Comparison of ENCODE assay signal across 4 cellular contexts in genomic region chr16:46677943-46678342, GRCh38. TPM values are rescaled to one million over a fixed set of nuclear protein-coding genes. Genes with fewer than 3 reads are reported as not detected.
A peak's percentile ranks its signal among the peaks of the same experiment; 100 is the strongest.
DNase-seq lines count a peak whose midpoint lies in the region; ATAC-seq, FAIRE-seq and TF ChIP-seq lines count a peak whose summit lies in the region.
"Not testable (repeated sequence)": the region's sequence is repeated elsewhere in the genome, so short reads cannot be mapped to it uniquely, and the experiment has no call there.

No MANE protein-coding gene starts in this region.

- in situ Hi-C loops in GM12878 (cut with MboI), result not testable (repeated sequence)

- RAD21 ChIA-PET in GM12878 (lab: Charles Lee; ENCODE audit: unreplicated experiment), result interaction anchor here (1.0 to 1.2 kb wide), 2 partner anchors 122 to 131 kb away, joined by 3 to 4 read pairs; no protein-coding TSS in a partner anchor

- not testable (repeated sequence) for H3K9ac ChIP-seq in GM12878 (ENCODE audit: control insufficient read depth, insufficient read depth, low read length)

- H3K4me3 ChIP-seq in OCI-LY7 (ENCODE audit: low read depth, low read length, poor library complexity, severe bottlenecking); GM12878: not testable (repeated sequence)

- not testable (repeated sequence) for H3K9me2 ChIP-seq in OCI-LY7 (ENCODE audit: insufficient read depth, low read length)

- H2AFZ ChIP-seq in OCI-LY7 (ENCODE audit: low read length); GM12878 (ENCODE audit: control insufficient read depth, low read depth, low read length): not testable (repeated sequence)

- SMC1A ChIA-PET in GM12878 (lab: Charles Lee; ENCODE audit: uncharacterized antibody, unreplicated experiment), result interaction anchor here (0.6 to 5.4 kb wide), 6 partner anchors 14 to 236 kb away, joined by 3 to 70 read pairs (median 3); no protein-coding TSS in a partner anchor

- CTCF ChIA-PET in OCI-LY7 (lab: Charles Lee; ENCODE audit: unreplicated experiment), result not testable (repeated sequence)
- CTCF ChIA-PET in GM12878 (lab: Yijun Ruan, JAX) (interaction anchor here (0.6 to 6.1 kb wide), 10 partner anchors 7 to 230 kb away, joined by 3 to 112 read pairs (median 4); partner anchors contain the start of gene ORC6), MCF 10A (lab: Yijun Ruan, JAX) (interaction anchor here (0.6 to 6.8 kb wide), 10 partner anchors 10 to 263 kb away, joined by 3 to 60 read pairs (median 4); partner anchors contain the start of gene ORC6)

- H3K36me3 ChIP-seq in OCI-LY7 (ENCODE audit: insufficient read depth, low read length) (peaks cover 92% of the 10 kb centered on the region), GM12878 (ENCODE audit: control insufficient read depth in 2 of 2, insufficient read depth in 2 of 2, low read length in 1 of 2) (peaks cover 2 to 26% of the 10 kb centered on the region in 2 experiments)

- POLR2A ChIA-PET in OCI-LY7 (lab: Charles Lee) (interaction anchor here (0.6 to 2.5 kb wide), 9 partner anchors 10 to 826 kb away, joined by 3 to 7 read pairs (median 4); partner anchors contain the start of gene ORC6), GM12878 (lab: Charles Lee) (interaction anchor here (0.6 kb wide), 2 partner anchors 109 to 357 kb away, joined by 4 to 7 read pairs; no protein-coding TSS in a partner anchor), MCF 10A (lab: Yijun Ruan, JAX) (interaction anchor here (0.6 to 0.9 kb wide), 3 partner anchors 10 to 129 kb away, joined by 3 read pairs; partner anchors contain the start of gene ORC6)

- H3K27me3 ChIP-seq in GM12878 (replicated peaks in 1 of 2; ENCODE audit: control insufficient read depth in 2 of 2, insufficient read depth in 2 of 2, low read length in 1 of 2), result not testable (repeated sequence)

- H3K27me3 Mint-ChIP-seq in MCF 10A (ENCODE audit: insufficient read depth, unreplicated experiment); progenitor cell of endocrine pancreas: not testable (repeated sequence)

- TSS peak; percentile 26 for BruUV-seq in OCI-LY7 (replicated peaks; lab: Mats Ljungman, UMichigan)
- BruUV-seq in GM12878 (replicated peaks; lab: Mats Ljungman, UMichigan), result TSS peak; percentile 36
- BruUV-seq in MCF 10A (replicated peaks; lab: Mats Ljungman, UMichigan), result not testable (repeated sequence)

- TF ChIP-seq CTCF in OCI-LY7 (conservative IDR thresholded peaks at IDR 0.05; ENCODE audit: low read length); GM12878 (IDR thresholded peaks at IDR 0.05 in 2 of 3, conservative IDR thresholded peaks at IDR 0.05 in 1 of 3; ENCODE audit: control insufficient read depth in 2 of 3, extremely low read depth in 1 of 3, insufficient read depth in 1 of 3, low read depth in 3 of 3, low read length in 3 of 3); MCF 10A (IDR thresholded peaks at IDR 0.05; ENCODE audit: unreplicated experiment); progenitor cell of endocrine pancreas (IDR thresholded peaks at IDR 0.05; ENCODE audit: unreplicated experiment): not testable (repeated sequence)

- not testable (repeated sequence) for H3K4me1 Mint-ChIP-seq in MCF 10A (ENCODE audit: insufficient read depth, unreplicated experiment)
- peaks cover 18% of the 10 kb centered on the region for H3K4me1 Mint-ChIP-seq in progenitor cell of endocrine pancreas (ENCODE audit: low read depth)

- not testable (repeated sequence) for H3K4me1 ChIP-seq in OCI-LY7 (ENCODE audit: insufficient read depth, low read length, poor library complexity, severe bottlenecking); GM12878 (ENCODE audit: control insufficient read depth, insufficient read depth, low read length)

- not testable (repeated sequence) for FAIRE-seq in GM12878 (lab: Jason Lieb, UNC)

- TF ChIP-seq POLR2A in GM12878 (IDR thresholded peaks at IDR 0.05; ENCODE audit: low read depth, low read length), result not testable (repeated sequence)

- DNase-seq in OCI-LY7 (ENCODE audit: low spot score); GM12878 (ENCODE audit: low read depth, low spot score); MCF 10A (ENCODE audit: unreplicated experiment); progenitor cell of endocrine pancreas (ENCODE audit: low spot score, unreplicated experiment): not testable (repeated sequence)

- 100% methylated on average over 1 of the region's 1 CpG for WGBS in GM12878 (ENCODE audit: insufficient coverage, insufficient replicate concordance, low lambda C conversion rate, missing lambda C conversion rate)

- H3K9me3 ChIP-seq in OCI-LY7 (ENCODE audit: low read length); GM12878 (replicated peaks; ENCODE audit: control insufficient read depth, insufficient read depth, low read length): not testable (repeated sequence)

- not testable (repeated sequence) for TF ChIP-seq EP300 in GM12878 (IDR thresholded peaks at IDR 0.05; ENCODE audit: borderline replicate concordance in 1 of 2, control insufficient read depth in 1 of 2, low read depth in 2 of 2, low read length in 2 of 2)

- peaks cover 13% of the 10 kb centered on the region; the same call in 1 of the 2 replicates for H3K79me2 ChIP-seq in OCI-LY7 (ENCODE audit: insufficient read depth, low read depth, low read length)
- not testable (repeated sequence) for H3K79me2 ChIP-seq in GM12878 (ENCODE audit: control insufficient read depth, insufficient read depth, low read length)

- not testable (repeated sequence) for H3K27ac ChIP-seq in OCI-LY7 (ENCODE audit: low read depth, low read length, poor library complexity, severe bottlenecking); GM12878 (ENCODE audit: control insufficient read depth, insufficient read depth)

- H3K9me3 Mint-ChIP-seq in MCF 10A (ENCODE audit: unreplicated experiment); progenitor cell of endocrine pancreas (ENCODE audit: low read depth): not testable (repeated sequence)

- peaks cover 74% of the 10 kb centered on the region for H3K36me3 Mint-ChIP-seq in MCF 10A (ENCODE audit: insufficient read depth, unreplicated experiment)
- peaks cover 29% of the 10 kb centered on the region for H3K36me3 Mint-ChIP-seq in progenitor cell of endocrine pancreas (ENCODE audit: insufficient read depth)

- intact Hi-C loops in OCI-LY7 (cut with micrococcal nuclease; ENCODE audit: unreplicated experiment); GM12878 (cut with micrococcal nuclease; ENCODE audit: unreplicated experiment); MCF 10A (cut with micrococcal nuclease): not testable (repeated sequence)

- ATAC-seq in GM12878, result not testable (repeated sequence)

- not testable (repeated sequence) for H3K4me2 ChIP-seq in OCI-LY7 (ENCODE audit: low read length); GM12878 (ENCODE audit: control insufficient read depth, insufficient read depth)

- H3K4me3 Mint-ChIP-seq in MCF 10A (ENCODE audit: unreplicated experiment); progenitor cell of endocrine pancreas (ENCODE audit: low read depth): not testable (repeated sequence)

- TF ChIP-seq RAD21 in GM12878 (IDR thresholded peaks at IDR 0.05; ENCODE audit: insufficient read depth, low read depth, low read length), result not testable (repeated sequence)

- not testable (repeated sequence) for H4K20me1 ChIP-seq in OCI-LY7 (ENCODE audit: insufficient read depth, low read length); GM12878 (ENCODE audit: control insufficient read depth, insufficient read depth)

- H3K27ac Mint-ChIP-seq in MCF 10A (ENCODE audit: low read depth, unreplicated experiment), result peak overlapping the region; percentile 39
- peak overlapping the region; percentile 85 for H3K27ac Mint-ChIP-seq in progenitor cell of endocrine pancreas

RNA-seq across cellular contexts. Expression of gene VPS35, which starts 11.0 kb away (rescaled TPM):
- 48.0 and 64.6 TPM in 2 replicates for total RNA-seq in OCI-LY7 (2014; rRNA removed; shearing (Covaris generic))
- total RNA-seq in OCI-LY7 (2022) (100 and 105 TPM in 2 replicates), GM12878 (2014; rRNA removed) (44.2 and 50.7 TPM in 2 replicates), GM12878 (2014; rRNA removed; fragmentation: Illumina TruSeq; extraction: Trizol) (57.5 and 58.1 TPM in 2 replicates), GM12878 (2021) (74.2 and 82.0 TPM in 2 replicates), MCF 10A (2022) (68.7 and 72.3 TPM in 2 replicates), progenitor cell of endocrine pancreas (128 and 132 TPM in 2 replicates)
- total RNA-seq in GM12878 (2013; cell fraction: nucleolus; rRNA removed), result 108 and 118 TPM in 2 replicates
- polyA plus RNA-seq in GM12878 (2011; ENCODE audit: low read depth), result 23.7 TPM
- polyA plus RNA-seq in GM12878 (2011; rRNA removed) (28.5 and 53.3 TPM in 2 replicates), GM12878 (2014; fragmentation: Illumina TruSeq; extraction: Trizol) (50.6 and 60.8 TPM in 2 replicates), GM12878 (2014; fragmentation: Nextera tagmentation; extraction: Ambion mirVana) (10 to 100 TPM; 63.8 to 73.0 TPM), GM12878 (2014; rRNA removed) (32.3 and 37.0 TPM in 2 replicates), GM12878 (2016; fragmentation: Nextera tagmentation; extraction: Ambion mirVana) (100 to 1,000 TPM; 111 to 125 TPM)
- polyA plus RNA-seq in GM12878 (2011; cell fraction: cytosol; rRNA removed), result 10.3 and 11.5 TPM in 2 replicates
- 16.0 and 26.5 TPM in 2 replicates for polyA plus RNA-seq in GM12878 (2011; cell fraction: nucleus; rRNA removed)
- polyA plus RNA-seq in GM12878 (2012), result 52.7 and 61.9 TPM in 2 replicates
- 33.9 and 43.2 TPM in 2 replicates for polyA minus RNA-seq in GM12878 (2011; rRNA and poly(A)+ RNA removed)
- 22.6 and 42.1 TPM in 2 replicates for polyA minus RNA-seq in GM12878 (2011; cell fraction: cytosol; rRNA and poly(A)+ RNA removed)
- 42.9 and 59.4 TPM in 2 replicates for polyA minus RNA-seq in GM12878 (2011; cell fraction: nucleus; rRNA and poly(A)+ RNA removed)

RNA-seq across cellular contexts. Expression of gene ORC6, which starts 11.5 kb away (rescaled TPM):
- 60.6 and 67.4 TPM in 2 replicates for total RNA-seq in OCI-LY7 (2014; rRNA removed; shearing (Covaris generic))
- total RNA-seq in OCI-LY7 (2022), result 100 and 109 TPM in 2 replicates
- 40.6 and 45.1 TPM in 2 replicates for total RNA-seq in GM12878 (2013; cell fraction: nucleolus; rRNA removed)
- 46.0 and 46.9 TPM in 2 replicates for total RNA-seq in GM12878 (2014; rRNA removed)
- total RNA-seq in GM12878 (2014; rRNA removed; fragmentation: Illumina TruSeq; extraction: Trizol), result 50.1 and 52.2 TPM in 2 replicates
- 33.8 and 36.3 TPM in 2 replicates for total RNA-seq in GM12878 (2021)
- polyA plus RNA-seq in GM12878 (2011; ENCODE audit: low read depth), result 24.3 TPM
- 40.2 and 49.1 TPM in 2 replicates for polyA plus RNA-seq in GM12878 (2011; rRNA removed)
- polyA plus RNA-seq in GM12878 (2011; cell fraction: cytosol; rRNA removed), result 26.1 and 30.8 TPM in 2 replicates
- 15.2 and 20.3 TPM in 2 replicates for polyA plus RNA-seq in GM12878 (2011; cell fraction: nucleus; rRNA removed)
- 36.3 and 41.1 TPM in 2 replicates for polyA plus RNA-seq in GM12878 (2012)
- polyA plus RNA-seq in GM12878 (2014; fragmentation: Illumina TruSeq; extraction: Trizol), result 54.9 and 64.8 TPM in 2 replicates
- polyA plus RNA-seq in GM12878 (2014; fragmentation: Nextera tagmentation; extraction: Ambion mirVana), result 10 to 100 TPM; 25.7 to 37.8 TPM
- polyA plus RNA-seq in GM12878 (2014; rRNA removed), result 64.0 and 68.6 TPM in 2 replicates
- polyA plus RNA-seq in GM12878 (2016; fragmentation: Nextera tagmentation; extraction: Ambion mirVana), result 10 to 100 TPM; 84.7 to 88.5 TPM
- polyA minus RNA-seq in GM12878 (2011; rRNA and poly(A)+ RNA removed), result 8.1 and 10.8 TPM in 2 replicates
- polyA minus RNA-seq in GM12878 (2011; cell fraction: cytosol; rRNA and poly(A)+ RNA removed), result 6.9 and 8.8 TPM in 2 replicates
- polyA minus RNA-seq in GM12878 (2011; cell fraction: nucleus; rRNA and poly(A)+ RNA removed), result 8.9 and 16.6 TPM in 2 replicates
- 17.0 and 23.2 TPM in 2 replicates for total RNA-seq in MCF 10A (2022)
- total RNA-seq in progenitor cell of endocrine pancreas, result 41.7 and 42.2 TPM in 2 replicates

RNA-seq across cellular contexts. Expression of gene SHCBP1, which starts 56.8 kb away (rescaled TPM):
- total RNA-seq in OCI-LY7 (2014; rRNA removed; shearing (Covaris generic)), result 32.6 and 35.3 TPM in 2 replicates
- 49.5 and 49.6 TPM in 2 replicates for total RNA-seq in OCI-LY7 (2022)
- 35.4 and 36.8 TPM in 2 replicates for total RNA-seq in GM12878 (2013; cell fraction: nucleolus; rRNA removed)
- total RNA-seq in GM12878 (2014; rRNA removed), result 26.2 and 36.9 TPM in 2 replicates
- 29.5 and 30.5 TPM in 2 replicates for total RNA-seq in GM12878 (2014; rRNA removed; fragmentation: Illumina TruSeq; extraction: Trizol)
- 25.3 and 29.8 TPM in 2 replicates for total RNA-seq in GM12878 (2021)
- 24.4 TPM for polyA plus RNA-seq in GM12878 (2011; ENCODE audit: low read depth)
- polyA plus RNA-seq in GM12878 (2011; rRNA removed), result 38.9 and 51.0 TPM in 2 replicates
- polyA plus RNA-seq in GM12878 (2011; cell fraction: cytosol; rRNA removed), result 19.9 and 20.8 TPM in 2 replicates
- polyA plus RNA-seq in GM12878 (2011; cell fraction: nucleus; rRNA removed), result 17.4 and 22.9 TPM in 2 replicates
- 25.0 and 25.5 TPM in 2 replicates for polyA plus RNA-seq in GM12878 (2012)
- polyA plus RNA-seq in GM12878 (2014; fragmentation: Illumina TruSeq; extraction: Trizol), result 32.4 and 45.6 TPM in 2 replicates
- polyA plus RNA-seq in GM12878 (2014; fragmentation: Nextera tagmentation; extraction: Ambion mirVana), result 10 to 100 TPM in 1 of 2 experiments, 1 to 10 TPM in 1; 9.5 to 17.5 TPM
- polyA plus RNA-seq in GM12878 (2014; rRNA removed), result 28.4 and 29.9 TPM in 2 replicates
- polyA plus RNA-seq in GM12878 (2016; fragmentation: Nextera tagmentation; extraction: Ambion mirVana), result 10 to 100 TPM; 73.0 to 73.3 TPM
- polyA minus RNA-seq in GM12878 (2011; rRNA and poly(A)+ RNA removed), result 44.9 and 61.0 TPM in 2 replicates
- polyA minus RNA-seq in GM12878 (2011; cell fraction: cytosol; rRNA and poly(A)+ RNA removed), result 12.3 and 16.9 TPM in 2 replicates
- polyA minus RNA-seq in GM12878 (2011; cell fraction: nucleus; rRNA and poly(A)+ RNA removed), result 18.6 and 32.3 TPM in 2 replicates
- 17.2 and 21.4 TPM in 2 replicates for total RNA-seq in MCF 10A (2022)
- total RNA-seq in progenitor cell of endocrine pancreas, result 7.7 and 8.3 TPM in 2 replicates
